24 cellular contexts compared by ENCODE assay signal in genomic region chr6:34021839-34022190, GRCh38.
DNase-seq lines count a peak whose midpoint lies in the region; ATAC-seq and TF ChIP-seq lines count a peak whose summit lies in the region.
"Had no signal": no experiment of that assay in that cellular context is flagged by ENCODE, and none has a peak within 500 bp of the region (broad histone marks: within the 10 kb centered on the region; RNA-seq: fewer than 3 reads in every experiment).

No MANE protein-coding gene starts in this region.

- H3K9me3 ChIP-seq in mucosa of rectum (ENCODE audit: control insufficient read depth in 2 of 2, low read length in 2 of 2), result no peaks in the 10 kb centered on the region
- H3K9me3 ChIP-seq: A549, HAP-1, upper lobe of right lung had no signal

- peaks cover 6% of the 10 kb centered on the region for H3K9me3 Mint-ChIP-seq in chondrocyte (ENCODE audit: low read depth)
- H3K9me3 Mint-ChIP-seq: activated CD4-positive, alpha-beta memory T cell treated with anti-CD3 and anti-CD28 coated beads, Interleukin-2, amount 10 ng/mL, durations not matched to agents 7 days and 5 days; T-helper 2 cell treated with Interferon-gamma antibody and Interleukin-4, amounts not matched to agents 5 μg/mL and 100 μg/mL, for 36 hours had no signal

- H3K4me3 Mint-ChIP-seq in chondrocyte (ENCODE audit: unreplicated experiment), result no peak overlapping the region
- H3K4me3 Mint-ChIP-seq: activated CD4-positive, alpha-beta memory T cell treated with anti-CD3 and anti-CD28 coated beads, Interleukin-2, amount 10 ng/mL, durations not matched to agents 7 days and 5 days; T-helper 2 cell treated with Interferon-gamma antibody and Interleukin-4, amounts not matched to agents 5 μg/mL and 100 μg/mL, for 36 hours had no signal

- peak overlapping the region in 1 of 2 donors; percentile 78 for H3K9ac ChIP-seq in mucosa of rectum (ENCODE audit: low read depth in 1 of 2, low read length in 2 of 2)
- H3K9ac ChIP-seq: BLaER1 had no signal

- peaks cover 13 to 16% of the 10 kb centered on the region in 2 donors for H3K4me1 ChIP-seq in mucosa of rectum (ENCODE audit: control insufficient read depth in 2 of 2, insufficient read depth in 2 of 2, low read length in 2 of 2)
- H3K4me1 ChIP-seq: A549, HAP-1, heart left ventricle, upper lobe of right lung had no signal

- peaks cover 14% of the 10 kb centered on the region for H3K27me3 Mint-ChIP-seq in chondrocyte (ENCODE audit: low read depth)

- ATAC-seq in HG02852 (IDR thresholded peaks at IDR 0.05; ENCODE audit: unreplicated experiment), result no peak
- ATAC-seq: A549, heart left ventricle, upper lobe of right lung had no signal

- no peaks in the 10 kb centered on the region for H3K36me3 Mint-ChIP-seq in chondrocyte (ENCODE audit: low read depth)

- no peak for TF ChIP-seq CTCF in chondrocyte (IDR thresholded peaks at IDR 0.05)

- H3K27ac Mint-ChIP-seq in chondrocyte (ENCODE audit: unreplicated experiment), result no peak overlapping the region
- H3K27ac Mint-ChIP-seq: activated CD4-positive, alpha-beta memory T cell treated with anti-CD3 and anti-CD28 coated beads, Interleukin-2, amount 10 ng/mL, durations not matched to agents 7 days and 5 days; T-helper 2 cell treated with Interferon-gamma antibody and Interleukin-4, amounts not matched to agents 5 μg/mL and 100 μg/mL, for 36 hours had no signal

- no peaks in the 10 kb centered on the region for H3K36me3 ChIP-seq in mucosa of rectum (ENCODE audit: control insufficient read depth in 2 of 2, insufficient read depth in 2 of 2, low read length in 2 of 2)
- H3K36me3 ChIP-seq: BLaER1, HAP-1, heart left ventricle, upper lobe of right lung had no signal

- DNase-seq in NCI-H510A (lab: John Stamatoyannopoulos, UW) (peak; percentile 22), NCI-H510A treated with DMSO at 0.1 percent for 48 hours (lab: John Stamatoyannopoulos, UW) (no peak), NCI-H748 treated with DMSO at 0.1 percent for 48 hours (lab: John Stamatoyannopoulos, UW) (peak; percentile 49), chondrocyte (ENCODE audit: low spot score) (no peak), T1000 (lab: John Stamatoyannopoulos, UW) (no peak)
- DNase-seq in central memory CD4-positive, alpha-beta T cell, result no peak
- DNase-seq: activated CD4-positive, alpha-beta memory T cell treated with anti-CD3 and anti-CD28 coated beads, Interleukin-2, amount 10 ng/mL, durations not matched to agents 7 days and 5 days; activated CD4-positive, CD25-positive, alpha-beta regulatory T cell; activated naive CD4-positive, alpha-beta T cell; activated T-cell treated with anti-CD3 and anti-CD28 coated beads for 4 hours; dermis blood vessel endothelial cell; DMS79; NCI-H1105 treated with DMSO at 0.1 percent for 48 hours; retina; stimulated activated CD4-positive, alpha-beta T cell treated with anti-CD3 and anti-CD28 coated beads, Interleukin-4, amount 100 ng/mL, for 4 hours had no signal

- no peaks in the 10 kb centered on the region for H3K4me1 Mint-ChIP-seq in chondrocyte (ENCODE audit: low read depth)
- H3K4me1 Mint-ChIP-seq: activated CD4-positive, alpha-beta memory T cell treated with anti-CD3 and anti-CD28 coated beads, Interleukin-2, amount 10 ng/mL, durations not matched to agents 7 days and 5 days had no signal

- H3K4me3 ChIP-seq in mucosa of rectum (ENCODE audit: low read length in 2 of 2), result peak overlapping the region; percentile 55 to 58
- H3K4me3 ChIP-seq: A549, BLaER1, HAP-1, heart left ventricle, SK-N-MC, upper lobe of right lung had no signal

- H3K27me3 ChIP-seq in mucosa of rectum (ENCODE audit: control insufficient read depth in 2 of 2, insufficient read depth in 2 of 2, low read length in 2 of 2), result no peaks in the 10 kb centered on the region
- H3K27me3 ChIP-seq: BLaER1 had no signal

- H3K27ac ChIP-seq in mucosa of rectum (ENCODE audit: low read depth in 2 of 2, low read length in 2 of 2), result peak overlapping the region; percentile 58 to 61
- H3K27ac ChIP-seq: A549, BLaER1, heart left ventricle, SK-N-MC, upper lobe of right lung had no signal

Comparison
In these comparisons a context has a peak if more than half of its experiments do, and no peak if none do; other contexts are left out.
1. DNase-seq: peak in NCI-H510A (single experiment) and NCI-H748 treated with DMSO at 0.1 percent for 48 hours (single experiment); none in NCI-H510A treated with DMSO at 0.1 percent for 48 hours (single experiment), central memory CD4-positive, alpha-beta T cell (single experiment), chondrocyte (single experiment) and T1000 (single experiment).